8 cellular contexts compared by ENCODE assay signal in genomic region chr15:96331942-96332853, GRCh38. TPM values are rescaled to one million over a fixed set of nuclear protein-coding genes. Genes with fewer than 3 reads are reported as not detected.
DNase-seq lines count a peak whose midpoint lies in the region; ATAC-seq and TF ChIP-seq lines count a peak whose summit lies in the region.

No MANE protein-coding gene starts in this region.

- no peak for TF ChIP-seq CTCF in VCaP (conservative IDR thresholded peaks at IDR 0.05)

- intact Hi-C loops in Right ventricle myocardium inferior (cut with DNase I) (loop anchor here (10.0 kb wide), 2 partner anchors 1307 to 1633 kb away; partner anchors contain the start of gene ARRDC4), cardiac septum (cut with DNase I) (loop anchor here (10.0 kb wide), 1 partner anchor 727 kb away; no protein-coding TSS in a partner anchor), Right ventricle myocardium superior (cut with DNase I) (no loop called here), sciatic nerve (cut with DNase I) (loop anchor here (5.0 kb wide), 1 partner anchor 560 kb away; no protein-coding TSS in a partner anchor), head of caudate nucleus (cut with DNase I) (no loop called here)

- ATAC-seq in Right ventricle myocardium inferior (no peak), Right ventricle myocardium superior (ENCODE audit: poor library complexity) (no peak), sciatic nerve (no peak), GM18861 (IDR thresholded peaks at IDR 0.05; ENCODE audit: unreplicated experiment) (no peak)

- peak; percentile 68 for DNase-seq in Right ventricle myocardium inferior (ENCODE audit: missing footprints)
- DNase-seq in cardiac septum (ENCODE audit: low spot score): no peak
- peak; percentile 56 for DNase-seq in Right ventricle myocardium superior
- peak; percentile 65 for DNase-seq in sciatic nerve (ENCODE audit: low spot score)
- no peak for DNase-seq in head of caudate nucleus
- no peak for DNase-seq in DMS53 treated with DMSO at 0.1 percent for 48 hours (lab: John Stamatoyannopoulos, UW; ENCODE audit: unreplicated experiment)

- peak overlapping the region; percentile 100 for H3K27ac ChIP-seq in VCaP

RNA-seq across cellular contexts. Expression of gene NR2F2, which starts 1.7 kb away (rescaled TPM):
- total RNA-seq in Right ventricle myocardium inferior (14.2 TPM), cardiac septum (21.0 TPM), Right ventricle myocardium superior (11.0 TPM), sciatic nerve (242 TPM)

Comparison
In these comparisons a context has a peak if more than half of its experiments do, and no peak if none do; other contexts are left out.
1. DNase-seq: peak in Right ventricle myocardium inferior (single experiment), Right ventricle myocardium superior (single experiment) and sciatic nerve (single experiment); none in cardiac septum (single experiment), head of caudate nucleus (0 of 42) and DMS53 treated with DMSO at 0.1 percent for 48 hours (single experiment).
2. intact Hi-C loops: an anchor here in Right ventricle myocardium inferior (10.0 kb wide), cardiac septum (10.0 kb wide) and sciatic nerve (5.0 kb wide); none called in Right ventricle myocardium superior and head of caudate nucleus.
3. RNA of gene NR2F2, which starts 1.7 kb away (total RNA-seq): 242 TPM in sciatic nerve (single experiment); 21.0 TPM in cardiac septum (single experiment), 14.2 TPM in Right ventricle myocardium inferior (single experiment) and 11.0 TPM in Right ventricle myocardium superior (single experiment); every median in the first group is over 10 times any median in the second.